22 cellular contexts compared by ENCODE assay signal in the genomic region with DNA sequence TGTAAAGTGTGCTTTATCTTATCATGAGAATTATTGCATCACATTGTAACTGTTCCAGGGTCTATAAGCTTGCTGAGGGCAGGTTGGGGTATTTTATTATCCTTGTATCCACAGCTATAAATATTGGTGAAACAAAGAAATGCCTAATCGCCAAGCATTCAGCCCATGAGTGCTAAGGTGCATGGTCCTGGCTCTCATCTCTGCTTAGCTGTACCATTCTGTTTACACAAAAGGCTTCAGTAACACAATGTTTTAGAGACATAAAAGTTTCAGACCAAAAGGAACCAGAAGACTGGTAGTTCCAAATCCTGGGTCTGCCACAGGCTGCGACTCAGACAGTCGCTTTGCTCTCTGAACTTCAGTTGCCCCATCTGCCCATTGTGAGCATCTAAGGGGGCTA.
"Had no signal": no experiment of that assay in that cellular context is flagged by ENCODE, and none has a peak within 500 bp of the region (broad histone marks: within the 10 kb centered on the region; RNA-seq: fewer than 3 reads in every experiment).

No MANE protein-coding gene starts in this region.

- H3K27ac ChIP-seq: coronary artery, dorsolateral prefrontal cortex, foreskin keratinocyte, heart left ventricle, left lung, lower lobe of right lung had no signal

- ATAC-seq: foreskin keratinocyte, gastroesophageal sphincter, heart left ventricle, left cardiac atrium, left lung, left ventricle myocardium superior, lower lobe of right lung, mucosa of descending colon had no signal

- H3K4me3 ChIP-seq: coronary artery, dorsolateral prefrontal cortex, esophagus muscularis mucosa, gastroesophageal sphincter, heart left ventricle, left lung, lower lobe of right lung, mucosa of descending colon had no signal

- H3K36me3 ChIP-seq: esophagus muscularis mucosa, gastroesophageal sphincter, heart left ventricle, left lung, lower lobe of right lung had no signal

- DNase-seq: dermis blood vessel endothelial cell; dorsolateral prefrontal cortex; effector CD4-positive, alpha-beta T cell; effector memory CD4-positive, alpha-beta T cell; foreskin keratinocyte; heart left ventricle; hippocampal formation; left cardiac atrium; left lung; left ventricle myocardium superior; lower lobe of right lung; mesenchymal stem cell; mucosa of descending colon; naive B cell had no signal

- H3K4me1 ChIP-seq: foreskin keratinocyte, left lung, lower lobe of right lung had no signal

- H3K27me3 ChIP-seq: dorsolateral prefrontal cortex, esophagus muscularis mucosa, foreskin keratinocyte, gastroesophageal sphincter, heart left ventricle, left lung had no signal

- FAIRE-seq: colon, endothelial cell of umbilical vein, frontal cortex, islet of Langerhans, keratinocyte had no signal

- H3K9me3 ChIP-seq: esophagus muscularis mucosa, gastroesophageal sphincter, heart left ventricle, left lung, lower lobe of right lung, mucosa of descending colon had no signal
